Comparison of ENCODE assay signal across 29 cellular contexts in genomic region chr9:68497629-68498028, GRCh38. TPM values are rescaled to one million over a fixed set of nuclear protein-coding genes. Genes with fewer than 3 reads are reported as not detected.
"Had no signal": no experiment of that assay in that cellular context is flagged by ENCODE, and none has a peak within 500 bp of the region (broad histone marks: within the 10 kb centered on the region; RNA-seq: fewer than 3 reads in every experiment).

No MANE protein-coding gene starts in this region.

- H3K9ac ChIP-seq: SK-N-SH had no signal

- ATAC-seq: activated naive CD4-positive, alpha-beta T cell treated with anti-CD3 and anti-CD28 coated beads, Interleukin-2, amount 50 U/mL, for 72 hours; activated naive CD8-positive, alpha-beta T cell treated with anti-CD3 and anti-CD28 coated beads, Interleukin-2, amount 50 U/mL, for 24 hours; activated T-cell treated with anti-CD3 and anti-CD28 coated beads, Interleukin-2, amount 50 U/mL, for 4 hours; Panc1; Right ventricle myocardium inferior; WTC11 had no signal

- DNase-seq: activated CD4-positive, alpha-beta T cell treated with anti-CD3 and anti-CD28 coated beads for 48 hours; activated CD4-positive, alpha-beta T cell treated with anti-CD3 and anti-CD28 coated beads, Interleukin-2, amount 50 U/mL, for 48 hours; activated CD4-positive, CD25-positive, alpha-beta regulatory T cell treated with anti-CD3 and anti-CD28 coated beads, Interleukin-2, amount 50 U/mL, for 72 hours; activated CD8-positive, alpha-beta memory T cell treated with anti-CD3 and anti-CD28 coated beads for 24 hours; activated effector memory CD4-positive, alpha-beta T cell treated with anti-CD3 and anti-CD28 coated beads, Interleukin-2, amount 50 U/mL, for 16 hours; activated naive CD4-positive, alpha-beta T cell treated with Interleukin-2 at 50 U/mL for 16 hours; activated naive CD8-positive, alpha-beta T cell treated with anti-CD3 and anti-CD28 coated beads, Interleukin-2, amount 50 U/mL, for 24 hours; activated T-cell treated with anti-CD3 and anti-CD28 coated beads, Interleukin-2, amount 50 U/mL, for 4 hours; amniotic stem cell; KG1; NCI-H1048; NCI-H1930; NCI-H345; NCI-H510A; NCI-H526 treated with DMSO at 0.1 percent for 48 hours; NCI-H82; RPMI8226; SK-N-SH; T-helper 1 cell had no signal

- H3K9me3 ChIP-seq: SK-N-SH had no signal

RNA-seq across cellular contexts. Expression of gene TMEM252, which starts 43.1 kb away (rescaled TPM):
- total RNA-seq: activated naive CD4-positive, alpha-beta T cell treated with anti-CD3 and anti-CD28 coated beads, Interleukin-2, amount 50 U/mL, for 72 hours; activated T-cell treated with anti-CD3 and anti-CD28 coated beads, Interleukin-2, amount 50 U/mL, for 4 hours; astrocyte; LHCN-M2; M059J; OCI-LY7; Right ventricle myocardium inferior; T-helper 2 cell treated with Interferon-gamma antibody and Interleukin-4, amounts not matched to agents 100 ng/mL and 5 ng/mL, for 36 hours; WTC11 had no signal
- polyA plus RNA-seq: IgD-negative memory B cell, SK-N-SH had no signal
